8 cellular contexts compared by ENCODE assay signal in the genomic region with DNA sequence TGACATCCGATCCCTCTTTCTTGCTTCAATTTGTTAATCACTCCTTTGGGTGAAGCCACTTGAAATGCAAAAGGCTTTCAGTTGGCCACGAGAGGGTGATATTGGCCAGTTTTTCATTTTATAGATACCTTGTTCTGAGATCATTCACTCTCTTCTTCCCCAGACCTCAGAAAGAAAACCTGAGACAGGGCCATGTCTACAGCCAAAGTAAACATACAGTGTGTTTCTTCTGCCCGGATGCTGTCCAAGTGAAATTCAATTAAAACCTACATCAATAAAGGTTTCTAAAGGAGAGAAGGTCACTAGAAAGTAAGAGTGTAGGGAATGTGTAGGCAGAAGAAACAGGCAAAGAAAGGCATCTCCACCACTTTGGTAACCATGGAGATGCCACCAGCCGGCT. TPM values are rescaled to one million over a fixed set of nuclear protein-coding genes. Genes with fewer than 3 reads are reported as not detected.
DNase-seq lines count a peak whose midpoint lies in the region; ATAC-seq and TF ChIP-seq lines count a peak whose summit lies in the region.

No MANE protein-coding gene starts in this region.

- H3K27me3 ChIP-seq in WERI-Rb-1 (ENCODE audit: insufficient read depth, low read depth, severe bottlenecking) = no peaks in the 10 kb centered on the region

- H3K36me3 ChIP-seq in WERI-Rb-1 = no peaks in the 10 kb centered on the region

- DNase-seq in Daoy (ENCODE audit: low read depth) (peak; percentile 54), WERI-Rb-1 (peak; percentile 18), left colon (no peak), T-helper 9 cell (no peak)
- DNase-seq in stimulated activated CD4-positive, alpha-beta T cell treated with anti-CD3 and anti-CD28 coated beads, Interleukin-12 subunit alpha, Interleukin-12 subunit beta, amount 100 ng/mL, for 4 hours = no peak
- DNase-seq in activated CD4-positive, alpha-beta T cell treated with anti-CD3 and anti-CD28 coated beads, Interleukin-2, amount 10 ng/mL, durations not matched to agents 24 days and 14 days = no peak

- no peak overlapping the region for H3K4me3 ChIP-seq in WERI-Rb-1 (ENCODE audit: low read depth, low read length)

- 0 out of 2 replicates have a peak, but pooled peaks have one; percentile 16 for TF ChIP-seq CTCF in WERI-Rb-1 (IDR thresholded peaks at IDR 0.05; ENCODE audit: low read depth, low read length)

- ATAC-seq in left colon = peak; percentile 44
- no peak for ATAC-seq in GM21423 (IDR thresholded peaks at IDR 0.05; ENCODE audit: unreplicated experiment)

- H3K9me3 Mint-ChIP-seq in activated CD4-positive, alpha-beta T cell treated with anti-CD3 and anti-CD28 coated beads, Interleukin-2, amount 10 ng/mL, durations not matched to agents 24 days and 14 days = no peaks in the 10 kb centered on the region

- H3K27ac Mint-ChIP-seq in activated CD4-positive, alpha-beta T cell treated with anti-CD3 and anti-CD28 coated beads, Interleukin-2, amount 10 ng/mL, durations not matched to agents 24 days and 14 days = no peak overlapping the region

- H3K4me1 Mint-ChIP-seq in activated CD4-positive, alpha-beta T cell treated with anti-CD3 and anti-CD28 coated beads, Interleukin-2, amount 10 ng/mL, durations not matched to agents 24 days and 14 days = no peaks in the 10 kb centered on the region

- peak; percentile 74 for TF ChIP-seq RAD21 in Ishikawa (IDR thresholded peaks at IDR 0.05; ENCODE audit: low read depth)

- H3K9me3 ChIP-seq in WERI-Rb-1 (ENCODE audit: severe bottlenecking) = no peaks in the 10 kb centered on the region

- H3K36me3 Mint-ChIP-seq in activated CD4-positive, alpha-beta T cell treated with anti-CD3 and anti-CD28 coated beads, Interleukin-2, amount 10 ng/mL, durations not matched to agents 24 days and 14 days (ENCODE audit: low read depth) = no peaks in the 10 kb centered on the region

- no peak overlapping the region for H3K4me3 Mint-ChIP-seq in activated CD4-positive, alpha-beta T cell treated with anti-CD3 and anti-CD28 coated beads, Interleukin-2, amount 10 ng/mL, durations not matched to agents 24 days and 14 days

- intact Hi-C loops in left colon (cut with DNase I, micrococcal nuclease) = loop anchor here in 1 of 2 donors (10.0 kb wide), 1 partner anchor 169 kb away; no protein-coding TSS in a partner anchor
- intact Hi-C loops in activated CD4-positive, alpha-beta T cell treated with anti-CD3 and anti-CD28 coated beads, Interleukin-2, amount 10 ng/mL, durations not matched to agents 24 days and 14 days (cut with micrococcal nuclease) = loop anchor here (10.0 kb wide), 1 partner anchor 471 kb away; no protein-coding TSS in a partner anchor

- H3K27ac ChIP-seq in WERI-Rb-1 = no peak overlapping the region

- TF ChIP-seq EP300 in Ishikawa (IDR thresholded peaks at IDR 0.05; ENCODE audit: borderline replicate concordance) = no peak

- H3K27me3 Mint-ChIP-seq in activated CD4-positive, alpha-beta T cell treated with anti-CD3 and anti-CD28 coated beads, Interleukin-2, amount 10 ng/mL, durations not matched to agents 24 days and 14 days = peaks cover 12% of the 10 kb centered on the region

TF ChIP-seq in Ishikawa, 13 proteins besides CTCF, POLR2A, EP300 and RAD21:
- no peak for TF ChIP-seq CEBPB (IDR thresholded peaks at IDR 0.05)
- TF ChIP-seq ZBTB7A (IDR thresholded peaks at IDR 0.05; ENCODE audit: low read depth) = no peak
- TF ChIP-seq TCF12 (IDR thresholded peaks at IDR 0.05; ENCODE audit: low read depth) = no peak
- TF ChIP-seq, protein P1, sequence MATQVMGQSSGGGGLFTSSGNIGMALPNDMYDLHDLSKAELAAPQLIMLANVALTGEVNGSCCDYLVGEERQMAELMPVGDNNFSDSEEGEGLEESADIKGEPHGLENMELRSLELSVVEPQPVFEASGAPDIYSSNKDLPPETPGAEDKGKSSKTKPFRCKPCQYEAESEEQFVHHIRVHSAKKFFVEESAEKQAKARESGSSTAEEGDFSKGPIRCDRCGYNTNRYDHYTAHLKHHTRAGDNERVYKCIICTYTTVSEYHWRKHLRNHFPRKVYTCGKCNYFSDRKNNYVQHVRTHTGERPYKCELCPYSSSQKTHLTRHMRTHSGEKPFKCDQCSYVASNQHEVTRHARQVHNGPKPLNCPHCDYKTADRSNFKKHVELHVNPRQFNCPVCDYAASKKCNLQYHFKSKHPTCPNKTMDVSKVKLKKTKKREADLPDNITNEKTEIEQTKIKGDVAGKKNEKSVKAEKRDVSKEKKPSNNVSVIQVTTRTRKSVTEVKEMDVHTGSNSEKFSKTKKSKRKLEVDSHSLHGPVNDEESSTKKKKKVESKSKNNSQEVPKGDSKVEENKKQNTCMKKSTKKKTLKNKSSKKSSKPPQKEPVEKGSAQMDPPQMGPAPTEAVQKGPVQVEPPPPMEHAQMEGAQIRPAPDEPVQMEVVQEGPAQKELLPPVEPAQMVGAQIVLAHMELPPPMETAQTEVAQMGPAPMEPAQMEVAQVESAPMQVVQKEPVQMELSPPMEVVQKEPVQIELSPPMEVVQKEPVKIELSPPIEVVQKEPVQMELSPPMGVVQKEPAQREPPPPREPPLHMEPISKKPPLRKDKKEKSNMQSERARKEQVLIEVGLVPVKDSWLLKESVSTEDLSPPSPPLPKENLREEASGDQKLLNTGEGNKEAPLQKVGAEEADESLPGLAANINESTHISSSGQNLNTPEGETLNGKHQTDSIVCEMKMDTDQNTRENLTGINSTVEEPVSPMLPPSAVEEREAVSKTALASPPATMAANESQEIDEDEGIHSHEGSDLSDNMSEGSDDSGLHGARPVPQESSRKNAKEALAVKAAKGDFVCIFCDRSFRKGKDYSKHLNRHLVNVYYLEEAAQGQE (IDR thresholded peaks at IDR 0.05; ENCODE audit: low read depth) = no peak
- TF ChIP-seq, protein P2, sequence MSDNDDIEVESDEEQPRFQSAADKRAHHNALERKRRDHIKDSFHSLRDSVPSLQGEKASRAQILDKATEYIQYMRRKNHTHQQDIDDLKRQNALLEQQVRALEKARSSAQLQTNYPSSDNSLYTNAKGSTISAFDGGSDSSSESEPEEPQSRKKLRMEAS (IDR thresholded peaks at IDR 0.05) = no peak
- TF ChIP-seq YY1 (IDR thresholded peaks at IDR 0.05; ENCODE audit: low read depth) = no peak
- TF ChIP-seq TEAD4 (IDR thresholded peaks at IDR 0.05) = no peak
- TF ChIP-seq CREB1 (IDR thresholded peaks at IDR 0.05; ENCODE audit: low read depth) = no peak
- no peak for TF ChIP-seq TAF1 (IDR thresholded peaks at IDR 0.05; ENCODE audit: low read depth)
- TF ChIP-seq, protein P3, sequence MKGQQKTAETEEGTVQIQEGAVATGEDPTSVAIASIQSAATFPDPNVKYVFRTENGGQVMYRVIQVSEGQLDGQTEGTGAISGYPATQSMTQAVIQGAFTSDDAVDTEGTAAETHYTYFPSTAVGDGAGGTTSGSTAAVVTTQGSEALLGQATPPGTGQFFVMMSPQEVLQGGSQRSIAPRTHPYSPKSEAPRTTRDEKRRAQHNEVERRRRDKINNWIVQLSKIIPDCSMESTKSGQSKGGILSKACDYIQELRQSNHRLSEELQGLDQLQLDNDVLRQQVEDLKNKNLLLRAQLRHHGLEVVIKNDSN (IDR thresholded peaks at IDR 0.05) = no peak
- no peak for TF ChIP-seq FOXM1 (IDR thresholded peaks at IDR 0.05; ENCODE audit: borderline replicate concordance, low read depth)
- no peak for TF ChIP-seq EGR1 (IDR thresholded peaks at IDR 0.05)
- TF ChIP-seq NFIC (IDR thresholded peaks at IDR 0.05) = no peak

RNA-seq across cellular contexts. Expression of gene FMN1, which starts 39.5 kb away (rescaled TPM):
- 4.9 and 5.7 TPM in 2 replicates for total RNA-seq in Daoy (2014; rRNA removed; shearing (Covaris generic))
- total RNA-seq in left colon = 10 to 100 TPM; 36.2 to 48.3 TPM
- total RNA-seq in activated CD4-positive, alpha-beta T cell treated with anti-CD3 and anti-CD28 coated beads, Interleukin-2, amount 10 ng/mL, durations not matched to agents 24 days and 14 days = 0.02 TPM in 1 of 2 replicates, not detected in the other

Comparison
In these comparisons a context has a peak if more than half of its experiments do, and no peak if none do; other contexts are left out.
1. DNase-seq: peak in Daoy (single experiment) and WERI-Rb-1 (single experiment); none in left colon (0 of 2), T-helper 9 cell (single experiment), stimulated activated CD4-positive, alpha-beta T cell treated with anti-CD3 and anti-CD28 coated beads, Interleukin-12 subunit alpha, Interleukin-12 subunit beta, amount 100 ng/mL, for 4 hours (single experiment) and activated CD4-positive, alpha-beta T cell treated with anti-CD3 and anti-CD28 coated beads, Interleukin-2, amount 10 ng/mL, durations not matched to agents 24 days and 14 days (single experiment).